Comparison of ENCODE assay signal across 20 cellular contexts in the genomic region with DNA sequence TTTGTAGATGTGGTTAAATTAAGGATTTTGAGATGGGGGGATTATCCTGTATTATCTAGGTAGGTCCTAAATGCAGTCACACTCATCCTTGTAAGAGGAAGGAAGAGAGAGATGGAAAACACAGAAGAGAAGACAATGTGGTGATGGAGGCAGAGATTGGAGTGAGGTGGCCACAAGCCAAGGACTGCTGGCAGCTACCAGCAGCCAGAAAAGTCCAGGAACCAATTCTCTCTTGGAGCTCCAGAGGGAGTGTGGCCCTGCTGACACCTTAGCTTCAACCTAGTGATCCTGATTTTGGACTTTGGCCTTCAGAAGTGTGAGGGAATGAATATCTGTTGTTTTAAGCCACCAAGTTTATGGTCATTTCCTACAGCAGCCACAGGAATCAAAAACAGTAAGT. TPM values are rescaled to one million over a fixed set of nuclear protein-coding genes. Genes with fewer than 3 reads are reported as not detected.
A peak's percentile ranks its signal among the peaks of the same experiment; 100 is the strongest.
DNase-seq lines count a peak whose midpoint lies in the region; ATAC-seq and TF ChIP-seq lines count a peak whose summit lies in the region.
"Had no signal": no experiment of that assay in that cellular context is flagged by ENCODE, and none has a peak within 500 bp of the region (broad histone marks: within the 10 kb centered on the region; RNA-seq: fewer than 3 reads in every experiment).

No MANE protein-coding gene starts in this region.

- no peaks in the 10 kb centered on the region for H3K27me3 ChIP-seq in right lobe of liver

- POLR2A ChIA-PET in HEK293 (lab: Yijun Ruan, JAX), result no interaction called here

- H3K27ac ChIP-seq in HEK293 (ENCODE audit: extremely low read depth, low read depth, low read length) (no peak overlapping the region), right lobe of liver (no peak overlapping the region)
- H3K27ac ChIP-seq: A549, GM23248 had no signal

- ATAC-seq in left lobe of liver (peak; percentile 39), right lobe of liver (peak; percentile 5 to 52 (median 38)), left colon (no peak), HG03439 (IDR thresholded peaks at IDR 0.05; ENCODE audit: unreplicated experiment) (no peak)
- ATAC-seq: A549 had no signal

- intact Hi-C loops in right lobe of liver (cut with DNase I), result no loop called here
- intact Hi-C loops in left colon (cut with DNase I, micrococcal nuclease), result no loop called here

- H3K9me3 ChIP-seq in HEK293 (ENCODE audit: control insufficient read depth, insufficient read depth, low read depth, low read length) (no peaks in the 10 kb centered on the region), right lobe of liver (no peaks in the 10 kb centered on the region)

- DNase-seq in left lobe of liver (ENCODE audit: low spot score) (no peak), right lobe of liver (no peak), DMS79 (lab: John Stamatoyannopoulos, UW) (no peak), SKM-1 treated with dmso at 0.1 percent for 144 hours (lab: John Stamatoyannopoulos, UW; ENCODE audit: unreplicated experiment) (no peak), left colon (no peak)
- DNase-seq: 8988T; ACHN; C1 segment of cervical spinal cord; Calu3; CD4-positive, alpha-beta memory T cell; COR-L47; DMS53; DND-41; GM23248; H7; HCEC 1CT; HFFc6 had no signal

- no peak overlapping the region for H3K4me3 ChIP-seq in HEK293 (ENCODE audit: low read depth, low read length)
- H3K4me3 ChIP-seq in right lobe of liver, result no peak overlapping the region
- H3K4me3 ChIP-seq: A549, GM23248 had no signal

- CTCF ChIA-PET in HEK293 (lab: Yijun Ruan, JAX), result no interaction called here

- TF ChIP-seq CTCF in HEK293 (tag by site-specific recombination; IDR thresholded peaks at IDR 0.05) (no peak), right lobe of liver (IDR thresholded peaks at IDR 0.05) (no peak)

- no peak for TF ChIP-seq POLR2A in right lobe of liver (IDR thresholded peaks at IDR 0.05)

- H3K36me3 ChIP-seq in HEK293 (ENCODE audit: control insufficient read depth in 2 of 2, insufficient read depth in 1 of 2, low read length in 2 of 2) (no peaks in the 10 kb centered on the region), right lobe of liver (no peaks in the 10 kb centered on the region)

- H3K4me1 ChIP-seq in HEK293 (ENCODE audit: control insufficient read depth, insufficient read depth, low read length) (peaks cover 2% of the 10 kb centered on the region; the same call in 1 of the 2 replicates), right lobe of liver (peaks cover 0 to 3% (median 0%) of the 10 kb centered on the region in 4 donors)
- H3K4me1 ChIP-seq: A549 had no signal

TF ChIP-seq in HEK293, 187 proteins besides CTCF, POLR2A, EP300 and RAD21:
- TF ChIP-seq EGR2 (tag by site-specific recombination; IDR thresholded peaks at IDR 0.05; ENCODE audit: low read depth), result no peak
- no peak for TF ChIP-seq ZNF654 (tag by site-specific recombination; IDR thresholded peaks at IDR 0.05; ENCODE audit: low read depth)
- TF ChIP-seq ZNF2 (tag by site-specific recombination; IDR thresholded peaks at IDR 0.05), result no peak
- TF ChIP-seq SETDB1 (IDR thresholded peaks at IDR 0.05; ENCODE audit: insufficient read length, low read length), result peak; percentile 25
- no peak for TF ChIP-seq MZF1 (tag by site-specific recombination; IDR thresholded peaks at IDR 0.05; ENCODE audit: borderline replicate concordance)
- TF ChIP-seq, protein P1, sequence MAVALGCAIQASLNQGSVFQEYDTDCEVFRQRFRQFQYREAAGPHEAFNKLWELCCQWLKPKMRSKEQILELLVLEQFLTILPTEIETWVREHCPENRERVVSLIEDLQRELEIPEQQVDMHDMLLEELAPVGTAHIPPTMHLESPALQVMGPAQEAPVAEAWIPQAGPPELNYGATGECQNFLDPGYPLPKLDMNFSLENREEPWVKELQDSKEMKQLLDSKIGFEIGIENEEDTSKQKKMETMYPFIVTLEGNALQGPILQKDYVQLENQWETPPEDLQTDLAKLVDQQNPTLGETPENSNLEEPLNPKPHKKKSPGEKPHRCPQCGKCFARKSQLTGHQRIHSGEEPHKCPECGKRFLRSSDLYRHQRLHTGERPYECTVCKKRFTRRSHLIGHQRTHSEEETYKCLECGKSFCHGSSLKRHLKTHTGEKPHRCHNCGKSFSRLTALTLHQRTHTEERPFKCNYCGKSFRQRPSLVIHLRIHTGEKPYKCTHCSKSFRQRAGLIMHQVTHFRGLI (tag by site-specific recombination; IDR thresholded peaks at IDR 0.05), result no peak
- TF ChIP-seq, protein P2, sequence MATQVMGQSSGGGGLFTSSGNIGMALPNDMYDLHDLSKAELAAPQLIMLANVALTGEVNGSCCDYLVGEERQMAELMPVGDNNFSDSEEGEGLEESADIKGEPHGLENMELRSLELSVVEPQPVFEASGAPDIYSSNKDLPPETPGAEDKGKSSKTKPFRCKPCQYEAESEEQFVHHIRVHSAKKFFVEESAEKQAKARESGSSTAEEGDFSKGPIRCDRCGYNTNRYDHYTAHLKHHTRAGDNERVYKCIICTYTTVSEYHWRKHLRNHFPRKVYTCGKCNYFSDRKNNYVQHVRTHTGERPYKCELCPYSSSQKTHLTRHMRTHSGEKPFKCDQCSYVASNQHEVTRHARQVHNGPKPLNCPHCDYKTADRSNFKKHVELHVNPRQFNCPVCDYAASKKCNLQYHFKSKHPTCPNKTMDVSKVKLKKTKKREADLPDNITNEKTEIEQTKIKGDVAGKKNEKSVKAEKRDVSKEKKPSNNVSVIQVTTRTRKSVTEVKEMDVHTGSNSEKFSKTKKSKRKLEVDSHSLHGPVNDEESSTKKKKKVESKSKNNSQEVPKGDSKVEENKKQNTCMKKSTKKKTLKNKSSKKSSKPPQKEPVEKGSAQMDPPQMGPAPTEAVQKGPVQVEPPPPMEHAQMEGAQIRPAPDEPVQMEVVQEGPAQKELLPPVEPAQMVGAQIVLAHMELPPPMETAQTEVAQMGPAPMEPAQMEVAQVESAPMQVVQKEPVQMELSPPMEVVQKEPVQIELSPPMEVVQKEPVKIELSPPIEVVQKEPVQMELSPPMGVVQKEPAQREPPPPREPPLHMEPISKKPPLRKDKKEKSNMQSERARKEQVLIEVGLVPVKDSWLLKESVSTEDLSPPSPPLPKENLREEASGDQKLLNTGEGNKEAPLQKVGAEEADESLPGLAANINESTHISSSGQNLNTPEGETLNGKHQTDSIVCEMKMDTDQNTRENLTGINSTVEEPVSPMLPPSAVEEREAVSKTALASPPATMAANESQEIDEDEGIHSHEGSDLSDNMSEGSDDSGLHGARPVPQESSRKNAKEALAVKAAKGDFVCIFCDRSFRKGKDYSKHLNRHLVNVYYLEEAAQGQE (tag by site-specific recombination; IDR thresholded peaks at IDR 0.05), result no peak
- no peak for TF ChIP-seq ZNF214 (tag by site-specific recombination; IDR thresholded peaks at IDR 0.05; ENCODE audit: borderline replicate concordance)
- no peak for TF ChIP-seq ZNF112 (tag by site-specific recombination; IDR thresholded peaks at IDR 0.05)
- TF ChIP-seq, protein P3, sequence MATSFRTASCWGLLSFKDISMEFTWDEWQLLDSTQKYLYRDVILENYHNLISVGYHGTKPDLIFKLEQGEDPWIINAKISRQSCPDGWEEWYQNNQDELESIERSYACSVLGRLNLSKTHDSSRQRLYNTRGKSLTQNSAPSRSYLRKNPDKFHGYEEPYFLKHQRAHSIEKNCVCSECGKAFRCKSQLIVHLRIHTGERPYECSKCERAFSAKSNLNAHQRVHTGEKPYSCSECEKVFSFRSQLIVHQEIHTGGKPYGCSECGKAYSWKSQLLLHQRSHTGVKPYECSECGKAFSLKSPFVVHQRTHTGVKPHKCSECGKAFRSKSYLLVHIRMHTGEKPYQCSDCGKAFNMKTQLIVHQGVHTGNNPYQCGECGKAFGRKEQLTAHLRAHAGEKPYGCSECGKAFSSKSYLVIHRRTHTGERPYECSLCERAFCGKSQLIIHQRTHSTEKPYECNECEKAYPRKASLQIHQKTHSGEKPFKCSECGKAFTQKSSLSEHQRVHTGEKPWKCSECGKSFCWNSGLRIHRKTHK (tag by site-specific recombination; IDR thresholded peaks at IDR 0.05), result no peak
- TF ChIP-seq, protein P4, sequence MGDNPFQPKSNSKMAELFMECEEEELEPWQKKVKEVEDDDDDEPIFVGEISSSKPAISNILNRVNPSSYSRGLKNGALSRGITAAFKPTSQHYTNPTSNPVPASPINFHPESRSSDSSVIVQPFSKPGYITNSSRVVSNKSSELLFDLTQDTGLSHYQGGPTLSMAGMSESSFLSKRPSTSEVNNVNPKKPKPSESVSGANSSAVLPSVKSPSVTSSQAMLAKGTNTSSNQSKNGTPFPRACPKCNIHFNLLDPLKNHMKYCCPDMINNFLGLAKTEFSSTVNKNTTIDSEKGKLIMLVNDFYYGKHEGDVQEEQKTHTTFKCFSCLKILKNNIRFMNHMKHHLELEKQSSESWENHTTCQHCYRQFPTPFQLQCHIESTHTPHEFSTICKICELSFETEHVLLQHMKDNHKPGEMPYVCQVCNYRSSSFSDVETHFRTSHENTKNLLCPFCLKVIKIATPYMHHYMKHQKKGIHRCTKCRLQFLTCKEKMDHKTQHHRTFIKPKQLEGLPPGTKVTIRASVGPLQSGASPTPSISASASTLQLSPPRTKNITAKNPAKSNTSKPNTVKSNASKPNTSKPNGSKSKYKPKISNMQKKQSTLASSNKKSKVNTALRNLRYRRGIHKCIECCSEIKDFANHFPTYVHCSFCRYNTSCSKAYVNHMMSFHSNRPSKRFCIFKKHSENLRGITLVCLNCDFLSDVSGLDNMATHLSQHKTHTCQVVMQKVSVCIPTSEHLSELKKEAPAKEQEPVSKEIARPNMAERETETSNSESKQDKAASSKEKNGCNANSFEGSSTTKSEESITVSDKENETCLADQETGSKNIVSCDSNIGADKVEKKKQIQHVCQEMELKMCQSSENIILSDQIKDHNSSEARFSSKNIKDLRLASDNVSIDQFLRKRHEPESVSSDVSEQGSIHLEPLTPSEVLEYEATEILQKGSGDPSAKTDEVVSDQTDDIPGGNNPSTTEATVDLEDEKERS (tag by site-specific recombination; IDR thresholded peaks at IDR 0.05), result peak; percentile 66; the same call in 1 of the 2 replicates
TF ChIP-seq in HEK293: peak in this region for 2.

RNA-seq across cellular contexts. Expression of a gene that starts 18.0 kb away (rescaled TPM):
- 0.83 TPM for total RNA-seq in left lobe of liver
- total RNA-seq in right lobe of liver, result 1 to 10 TPM in 2 of 6 experiments, under 1 TPM in 4; 0.39 to 4.9 (median 0.59) TPM
- 1 to 10 TPM in 1 of 2 donors, under 1 TPM in 1; 0.64 to 2.5 TPM for total RNA-seq in left colon
- total RNA-seq: GM23248 had no signal

Comparison
In these comparisons a context has a peak if more than half of its experiments do, and no peak if none do; other contexts are left out.
1. ATAC-seq: peak in left lobe of liver (single experiment) and right lobe of liver (4 of 4); none in left colon (single experiment) and HG03439 (single experiment).